23 cellular contexts compared by ENCODE assay signal in genomic region chr7:158109364-158110033, GRCh38.
DNase-seq lines count a peak whose midpoint lies in the region; ATAC-seq, FAIRE-seq and TF ChIP-seq lines count a peak whose summit lies in the region.
"Had no signal": no experiment of that assay in that cellular context is flagged by ENCODE, and none has a peak within 500 bp of the region (broad histone marks: within the 10 kb centered on the region; RNA-seq: fewer than 3 reads in every experiment).

No MANE protein-coding gene starts in this region.

- no peak for FAIRE-seq in GM12891 (lab: Jason Lieb, UNC)
- FAIRE-seq: GM12892, islet of Langerhans had no signal

- H3K4me1 Mint-ChIP-seq in activated CD8-positive, alpha-beta T cell treated with anti-CD3 and anti-CD28 coated beads for 36 hours (ENCODE audit: low read depth): no peaks in the 10 kb centered on the region
- no peaks in the 10 kb centered on the region for H3K4me1 Mint-ChIP-seq in activated CD8-positive, alpha-beta T cell treated with anti-CD3 and anti-CD28 coated beads, Interleukin-2, amount 10 ng/mL, durations not matched to agents 7 days and 5 days (ENCODE audit: low read depth)
- no peaks in the 10 kb centered on the region for H3K4me1 Mint-ChIP-seq in activated T-helper 1 cell treated with anti-CD3 and anti-CD28 coated beads, Interleukin-12 subunit alpha, Interleukin-12 subunit beta, Interleukin-2, Interleukin-4 antibody, amounts not matched to agents 30 ng/mL and 10 ng/mL and 1 ng/mL, durations not matched to agents 14 hours and 24 hours and 36 hours (ENCODE audit: low read depth)
- H3K4me1 Mint-ChIP-seq: activated CD4-positive, alpha-beta T cell treated with anti-CD3 and anti-CD28 coated beads, Interleukin-2, amount 10 ng/mL, durations not matched to agents 24 days and 14 days; activated naive CD8-positive, alpha-beta T cell treated with anti-CD3 and anti-CD28 coated beads, Interleukin-2, amount 10 ng/mL, durations not matched to agents 7 days and 5 days had no signal

- TF ChIP-seq CTCF in activated CD8-positive, alpha-beta T cell treated with anti-CD3 and anti-CD28 coated beads for 36 hours (IDR thresholded peaks at IDR 0.05): no peak
- TF ChIP-seq CTCF in osteoblast (IDR thresholded peaks at IDR 0.05; ENCODE audit: extremely low read depth, low read depth, low read length): no peak

- H3K27me3 Mint-ChIP-seq in activated CD8-positive, alpha-beta T cell treated with anti-CD3 and anti-CD28 coated beads for 36 hours: no peaks in the 10 kb centered on the region
- H3K27me3 Mint-ChIP-seq in activated CD8-positive, alpha-beta T cell treated with anti-CD3 and anti-CD28 coated beads, Interleukin-2, amount 10 ng/mL, durations not matched to agents 7 days and 5 days (ENCODE audit: low read depth): no peaks in the 10 kb centered on the region
- H3K27me3 Mint-ChIP-seq in activated T-helper 1 cell treated with anti-CD3 and anti-CD28 coated beads, Interleukin-12 subunit alpha, Interleukin-12 subunit beta, Interleukin-2, Interleukin-4 antibody, amounts not matched to agents 30 ng/mL and 10 ng/mL and 1 ng/mL, durations not matched to agents 14 hours and 24 hours and 36 hours (ENCODE audit: insufficient read depth): no peaks in the 10 kb centered on the region
- H3K27me3 Mint-ChIP-seq: activated CD4-positive, alpha-beta T cell treated with anti-CD3 and anti-CD28 coated beads, Interleukin-2, amount 10 ng/mL, durations not matched to agents 24 days and 14 days; activated naive CD8-positive, alpha-beta T cell treated with anti-CD3 and anti-CD28 coated beads, Interleukin-2, amount 10 ng/mL, durations not matched to agents 7 days and 5 days; dendritic cell treated with granulocyte-macrophage colony-stimulating factor and Interleukin-4, amounts not matched to agents 40 ng/mL and 50 ng/mL, for 4 days had no signal

- H3K9me3 Mint-ChIP-seq in activated CD8-positive, alpha-beta T cell treated with anti-CD3 and anti-CD28 coated beads for 36 hours: peaks cover under 1% of the 10 kb centered on the region
- peaks cover 6% of the 10 kb centered on the region for H3K9me3 Mint-ChIP-seq in activated CD8-positive, alpha-beta T cell treated with anti-CD3 and anti-CD28 coated beads, Interleukin-2, amount 10 ng/mL, durations not matched to agents 7 days and 5 days (ENCODE audit: insufficient read depth)
- H3K9me3 Mint-ChIP-seq in activated T-helper 1 cell treated with anti-CD3 and anti-CD28 coated beads, Interleukin-12 subunit alpha, Interleukin-12 subunit beta, Interleukin-2, Interleukin-4 antibody, amounts not matched to agents 30 ng/mL and 10 ng/mL and 1 ng/mL, durations not matched to agents 14 hours and 24 hours and 36 hours: peaks cover 31% of the 10 kb centered on the region
- H3K9me3 Mint-ChIP-seq: CD8-positive, alpha-beta T cell; dendritic cell treated with granulocyte-macrophage colony-stimulating factor and Interleukin-4, amounts not matched to agents 40 ng/mL and 50 ng/mL, for 4 days had no signal

- H3K36me3 Mint-ChIP-seq in activated CD8-positive, alpha-beta T cell treated with anti-CD3 and anti-CD28 coated beads for 36 hours (ENCODE audit: low read depth): no peaks in the 10 kb centered on the region
- H3K36me3 Mint-ChIP-seq in activated CD8-positive, alpha-beta T cell treated with anti-CD3 and anti-CD28 coated beads, Interleukin-2, amount 10 ng/mL, durations not matched to agents 7 days and 5 days (ENCODE audit: low read depth): no peaks in the 10 kb centered on the region
- no peaks in the 10 kb centered on the region for H3K36me3 Mint-ChIP-seq in activated T-helper 1 cell treated with anti-CD3 and anti-CD28 coated beads, Interleukin-12 subunit alpha, Interleukin-12 subunit beta, Interleukin-2, Interleukin-4 antibody, amounts not matched to agents 30 ng/mL and 10 ng/mL and 1 ng/mL, durations not matched to agents 14 hours and 24 hours and 36 hours (ENCODE audit: low read depth)
- H3K36me3 Mint-ChIP-seq: activated naive CD8-positive, alpha-beta T cell treated with anti-CD3 and anti-CD28 coated beads, Interleukin-2, amount 10 ng/mL, durations not matched to agents 7 days and 5 days; CD8-positive, alpha-beta T cell had no signal

- no peak overlapping the region for H3K27ac ChIP-seq in HUES64 (ENCODE audit: low read depth, low read length)
- H3K27ac ChIP-seq in osteoblast (ENCODE audit: low read depth, low read length): no peak overlapping the region
- H3K27ac ChIP-seq: suprapubic skin had no signal

- H4K20me1 ChIP-seq in osteoblast (ENCODE audit: insufficient read depth, low read length): no peaks in the 10 kb centered on the region

- H3K9me3 ChIP-seq in HUES64 (ENCODE audit: insufficient read depth, low read depth, low read length) (peaks cover 100% of the 10 kb centered on the region), osteoblast (ENCODE audit: low read depth, low read length) (no peaks in the 10 kb centered on the region)
- H3K9me3 ChIP-seq: SK-N-SH, suprapubic skin had no signal

- CTCF ChIA-PET in activated CD8-positive, alpha-beta T cell treated with anti-CD3 and anti-CD28 coated beads for 36 hours (lab: Charles Lee): no interaction called here
- CTCF ChIA-PET in activated CD8-positive, alpha-beta T cell treated with anti-CD3 and anti-CD28 coated beads, Interleukin-2, amount 10 ng/mL, durations not matched to agents 7 days and 5 days (lab: Charles Lee): no interaction called here

- H3K27me3 ChIP-seq in HUES64 (ENCODE audit: insufficient read depth, low read length): no peaks in the 10 kb centered on the region
- H3K27me3 ChIP-seq in osteoblast (ENCODE audit: insufficient read depth, low read length): no peaks in the 10 kb centered on the region
- H3K27me3 ChIP-seq: suprapubic skin had no signal

- H2AFZ ChIP-seq in osteoblast (ENCODE audit: low read length): no peak overlapping the region

- no peak overlapping the region for H3K4me3 Mint-ChIP-seq in activated CD8-positive, alpha-beta T cell treated with anti-CD3 and anti-CD28 coated beads for 36 hours
- no peak overlapping the region for H3K4me3 Mint-ChIP-seq in activated CD8-positive, alpha-beta T cell treated with anti-CD3 and anti-CD28 coated beads, Interleukin-2, amount 10 ng/mL, durations not matched to agents 7 days and 5 days
- H3K4me3 Mint-ChIP-seq in activated T-helper 1 cell treated with anti-CD3 and anti-CD28 coated beads, Interleukin-12 subunit alpha, Interleukin-12 subunit beta, Interleukin-2, Interleukin-4 antibody, amounts not matched to agents 30 ng/mL and 10 ng/mL and 1 ng/mL, durations not matched to agents 14 hours and 24 hours and 36 hours: no peak overlapping the region
- H3K4me3 Mint-ChIP-seq: activated CD4-positive, alpha-beta T cell treated with anti-CD3 and anti-CD28 coated beads, Interleukin-2, amount 10 ng/mL, durations not matched to agents 24 days and 14 days; activated naive CD8-positive, alpha-beta T cell treated with anti-CD3 and anti-CD28 coated beads, Interleukin-2, amount 10 ng/mL, durations not matched to agents 7 days and 5 days; activated T-cell treated with anti-CD3 and anti-CD28 coated beads, Interleukin-2, amount 50 U/mL, for 4 hours; CD8-positive, alpha-beta T cell; dendritic cell treated with granulocyte-macrophage colony-stimulating factor and Interleukin-4, amounts not matched to agents 40 ng/mL and 50 ng/mL, for 4 days; nephron progenitor cell had no signal

- no peaks in the 10 kb centered on the region for H3K4me1 ChIP-seq in HUES64 (ENCODE audit: insufficient read depth, low read length)
- H3K4me1 ChIP-seq in osteoblast (ENCODE audit: insufficient read depth, low read length): no peaks in the 10 kb centered on the region
- H3K4me1 ChIP-seq: suprapubic skin had no signal

- intact Hi-C loops in activated CD8-positive, alpha-beta T cell treated with anti-CD3 and anti-CD28 coated beads for 36 hours (cut with micrococcal nuclease): no loop called here
- intact Hi-C loops in activated T-helper 1 cell treated with anti-CD3 and anti-CD28 coated beads, Interleukin-12 subunit alpha, Interleukin-12 subunit beta, Interleukin-2, Interleukin-4 antibody, amounts not matched to agents 30 ng/mL and 10 ng/mL and 1 ng/mL, durations not matched to agents 14 hours and 24 hours and 36 hours (cut with micrococcal nuclease): no loop called here

- H3K4me2 ChIP-seq in osteoblast (ENCODE audit: insufficient read depth, low read length): no peak overlapping the region
- H3K4me2 ChIP-seq: SK-N-SH had no signal

- H3K9ac ChIP-seq in HUES64 (ENCODE audit: low read depth, low read length): no peak overlapping the region
- H3K9ac ChIP-seq: SK-N-SH had no signal

- no peak for TF ChIP-seq POLR2A in GM12891 (IDR thresholded peaks at IDR 0.05; ENCODE audit: low read depth, low read length)

- H3K36me3 ChIP-seq in HUES64 (ENCODE audit: insufficient read depth, low read length) (no peaks in the 10 kb centered on the region), osteoblast (ENCODE audit: insufficient read depth, low read length) (no peaks in the 10 kb centered on the region)
- H3K36me3 ChIP-seq: suprapubic skin had no signal

- ATAC-seq in activated CD8-positive, alpha-beta T cell treated with anti-CD3 and anti-CD28 coated beads for 36 hours: peak; percentile 64
- no peak for ATAC-seq in activated CD8-positive, alpha-beta T cell treated with anti-CD3 and anti-CD28 coated beads, Interleukin-2, amount 10 ng/mL, durations not matched to agents 7 days and 5 days
- no peak for ATAC-seq in GM18861 (IDR thresholded peaks at IDR 0.05; ENCODE audit: unreplicated experiment)
- no peak for ATAC-seq in GM18907 (IDR thresholded peaks at IDR 0.05; ENCODE audit: unreplicated experiment)
- ATAC-seq: activated T-cell treated with anti-CD3 and anti-CD28 coated beads, Interleukin-2, amount 50 U/mL, for 4 hours; CD8-positive, alpha-beta T cell; esophagus mucosa; right cardiac atrium had no signal

- no peak overlapping the region for H3K27ac Mint-ChIP-seq in activated CD8-positive, alpha-beta T cell treated with anti-CD3 and anti-CD28 coated beads for 36 hours
- H3K27ac Mint-ChIP-seq in activated CD8-positive, alpha-beta T cell treated with anti-CD3 and anti-CD28 coated beads, Interleukin-2, amount 10 ng/mL, durations not matched to agents 7 days and 5 days: no peak overlapping the region
- peak overlapping the region; percentile 18 for H3K27ac Mint-ChIP-seq in activated T-helper 1 cell treated with anti-CD3 and anti-CD28 coated beads, Interleukin-12 subunit alpha, Interleukin-12 subunit beta, Interleukin-2, Interleukin-4 antibody, amounts not matched to agents 30 ng/mL and 10 ng/mL and 1 ng/mL, durations not matched to agents 14 hours and 24 hours and 36 hours
- H3K27ac Mint-ChIP-seq: activated CD4-positive, alpha-beta T cell treated with anti-CD3 and anti-CD28 coated beads, Interleukin-2, amount 10 ng/mL, durations not matched to agents 24 days and 14 days; activated naive CD8-positive, alpha-beta T cell treated with anti-CD3 and anti-CD28 coated beads, Interleukin-2, amount 10 ng/mL, durations not matched to agents 7 days and 5 days; CD8-positive, alpha-beta T cell; dendritic cell treated with granulocyte-macrophage colony-stimulating factor and Interleukin-4, amounts not matched to agents 40 ng/mL and 50 ng/mL, for 4 days; nephron progenitor cell had no signal

- peak overlapping the region; percentile 16; the same call in 1 of the 2 replicates for H3K4me3 ChIP-seq in HUES64 (ENCODE audit: low read length)
- no peak overlapping the region for H3K4me3 ChIP-seq in osteoblast (ENCODE audit: insufficient read depth, low read length)
- H3K4me3 ChIP-seq: suprapubic skin had no signal

- POLR2A ChIA-PET in activated CD8-positive, alpha-beta T cell treated with anti-CD3 and anti-CD28 coated beads for 36 hours (lab: Charles Lee): no interaction called here
- POLR2A ChIA-PET in activated CD8-positive, alpha-beta T cell treated with anti-CD3 and anti-CD28 coated beads, Interleukin-2, amount 10 ng/mL, durations not matched to agents 7 days and 5 days (lab: Charles Lee): no interaction called here

- DNase-seq in activated CD8-positive, alpha-beta T cell treated with anti-CD3 and anti-CD28 coated beads for 36 hours: no peak
- DNase-seq in activated CD8-positive, alpha-beta T cell treated with anti-CD3 and anti-CD28 coated beads, Interleukin-2, amount 10 ng/mL, durations not matched to agents 7 days and 5 days: no peak
- DNase-seq in activated T-helper 1 cell treated with anti-CD3 and anti-CD28 coated beads, Interleukin-12 subunit alpha, Interleukin-12 subunit beta, Interleukin-2, Interleukin-4 antibody, amounts not matched to agents 30 ng/mL and 10 ng/mL and 1 ng/mL, durations not matched to agents 14 hours and 24 hours and 36 hours (ENCODE audit: low spot score): no peak
- DNase-seq in osteoblast (ENCODE audit: insufficient read length, low spot score, missing footprints) (peak; percentile 50), GM12891 (ENCODE audit: insufficient read length, low spot score) (no peak)
- DNase-seq: activated CD4-positive, alpha-beta T cell treated with anti-CD3 and anti-CD28 coated beads, Interleukin-2, amount 10 ng/mL, durations not matched to agents 24 days and 14 days; activated naive CD8-positive, alpha-beta T cell treated with anti-CD3 and anti-CD28 coated beads, Interleukin-2, amount 10 ng/mL, durations not matched to agents 7 days and 5 days; activated T-cell treated with anti-CD3 and anti-CD28 coated beads, Interleukin-2, amount 50 U/mL, for 4 hours; mesenchymal stem cell; NCI-H1105; NCI-H2227 treated with DMSO at 0.1 percent for 48 hours; nephron progenitor cell; SK-N-SH had no signal

- 77% methylated on average over 12 of the region's 12 CpGs for WGBS in HUES64

- no peaks in the 10 kb centered on the region for H3K79me2 ChIP-seq in osteoblast (ENCODE audit: insufficient read depth, low read length)
